Comparison of ENCODE assay signal across 2 cellular contexts in the genomic region with DNA sequence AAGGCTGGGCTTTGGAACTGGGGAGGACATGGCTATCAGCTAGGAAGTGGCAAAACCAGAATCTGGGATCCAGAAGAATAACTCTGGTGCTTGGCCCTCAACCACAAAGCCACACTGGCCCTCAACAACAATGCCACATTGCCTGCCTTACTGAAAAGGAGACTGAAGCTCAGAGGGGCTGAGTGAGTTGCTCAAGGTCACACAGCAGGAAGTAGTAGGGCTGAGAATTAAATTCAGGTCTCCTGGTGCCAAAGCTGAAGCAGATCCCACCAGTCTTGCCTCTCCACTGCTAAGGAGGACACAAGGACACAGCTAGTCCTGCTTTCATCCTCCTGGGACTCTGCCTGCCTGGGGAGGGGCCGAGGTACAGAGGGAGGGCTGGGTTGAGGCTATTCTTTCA.
TF ChIP-seq lines count a peak whose summit lies in the region.

No MANE protein-coding gene starts in this region.

TF ChIP-seq in K562, 482 proteins besides CTCF, POLR2A, EP300 and RAD21:
- no peak for TF ChIP-seq TAF9B (IDR thresholded peaks at IDR 0.05; ENCODE audit: partially characterized antibody)
- TF ChIP-seq, protein P1, sequence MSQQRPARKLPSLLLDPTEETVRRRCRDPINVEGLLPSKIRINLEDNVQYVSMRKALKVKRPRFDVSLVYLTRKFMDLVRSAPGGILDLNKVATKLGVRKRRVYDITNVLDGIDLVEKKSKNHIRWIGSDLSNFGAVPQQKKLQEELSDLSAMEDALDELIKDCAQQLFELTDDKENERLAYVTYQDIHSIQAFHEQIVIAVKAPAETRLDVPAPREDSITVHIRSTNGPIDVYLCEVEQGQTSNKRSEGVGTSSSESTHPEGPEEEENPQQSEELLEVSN (IDR thresholded peaks at IDR 0.05; ENCODE audit: borderline replicate concordance in 1 of 2, extremely low read depth in 1 of 2, insufficient read depth in 1 of 2, insufficient read length in 1 of 2, low read depth in 1 of 2, low read length in 1 of 2, poor library complexity in 1 of 2, severe bottlenecking in 1 of 2): no peak
- TF ChIP-seq ZNF408 (CRISPR knock-in tag; IDR thresholded peaks at IDR 0.05; ENCODE audit: low read depth): no peak
- no peak for TF ChIP-seq ZC3H8 (IDR thresholded peaks at IDR 0.05)
- TF ChIP-seq RBM25 (IDR thresholded peaks at IDR 0.05; ENCODE audit: low read depth, low read length, severe bottlenecking): peak; percentile 26
- no peak for TF ChIP-seq SPI1 (IDR thresholded peaks at IDR 0.05; ENCODE audit: borderline replicate concordance, low read depth, low read length)
- no peak for TF ChIP-seq RBBP5 (IDR thresholded peaks at IDR 0.05; ENCODE audit: borderline replicate concordance, insufficient read depth, low read length, poor library complexity, severe bottlenecking)
- TF ChIP-seq TAL1 (IDR thresholded peaks at IDR 0.05): no peak
- TF ChIP-seq, protein P2, sequence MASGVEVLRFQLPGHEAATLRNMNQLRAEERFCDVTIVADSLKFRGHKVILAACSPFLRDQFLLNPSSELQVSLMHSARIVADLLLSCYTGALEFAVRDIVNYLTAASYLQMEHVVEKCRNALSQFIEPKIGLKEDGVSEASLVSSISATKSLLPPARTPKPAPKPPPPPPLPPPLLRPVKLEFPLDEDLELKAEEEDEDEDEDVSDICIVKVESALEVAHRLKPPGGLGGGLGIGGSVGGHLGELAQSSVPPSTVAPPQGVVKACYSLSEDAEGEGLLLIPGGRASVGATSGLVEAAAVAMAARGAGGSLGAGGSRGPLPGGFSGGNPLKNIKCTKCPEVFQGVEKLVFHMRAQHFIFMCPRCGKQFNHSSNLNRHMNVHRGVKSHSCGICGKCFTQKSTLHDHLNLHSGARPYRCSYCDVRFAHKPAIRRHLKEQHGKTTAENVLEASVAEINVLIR (CRISPR knock-in tag; IDR thresholded peaks at IDR 0.05): no peak
- no peak for TF ChIP-seq L3MBTL2 (IDR thresholded peaks at IDR 0.05)
- no peak for TF ChIP-seq PTTG1 (tag; IDR thresholded peaks at IDR 0.05; ENCODE audit: low read depth)
- TF ChIP-seq ZFP36 (IDR thresholded peaks at IDR 0.05; ENCODE audit: low read depth, low read length, partially characterized antibody): peak; percentile 42
- TF ChIP-seq POLR2H (tag; IDR thresholded peaks at IDR 0.05; ENCODE audit: low read depth): no peak
- TF ChIP-seq, protein P3, sequence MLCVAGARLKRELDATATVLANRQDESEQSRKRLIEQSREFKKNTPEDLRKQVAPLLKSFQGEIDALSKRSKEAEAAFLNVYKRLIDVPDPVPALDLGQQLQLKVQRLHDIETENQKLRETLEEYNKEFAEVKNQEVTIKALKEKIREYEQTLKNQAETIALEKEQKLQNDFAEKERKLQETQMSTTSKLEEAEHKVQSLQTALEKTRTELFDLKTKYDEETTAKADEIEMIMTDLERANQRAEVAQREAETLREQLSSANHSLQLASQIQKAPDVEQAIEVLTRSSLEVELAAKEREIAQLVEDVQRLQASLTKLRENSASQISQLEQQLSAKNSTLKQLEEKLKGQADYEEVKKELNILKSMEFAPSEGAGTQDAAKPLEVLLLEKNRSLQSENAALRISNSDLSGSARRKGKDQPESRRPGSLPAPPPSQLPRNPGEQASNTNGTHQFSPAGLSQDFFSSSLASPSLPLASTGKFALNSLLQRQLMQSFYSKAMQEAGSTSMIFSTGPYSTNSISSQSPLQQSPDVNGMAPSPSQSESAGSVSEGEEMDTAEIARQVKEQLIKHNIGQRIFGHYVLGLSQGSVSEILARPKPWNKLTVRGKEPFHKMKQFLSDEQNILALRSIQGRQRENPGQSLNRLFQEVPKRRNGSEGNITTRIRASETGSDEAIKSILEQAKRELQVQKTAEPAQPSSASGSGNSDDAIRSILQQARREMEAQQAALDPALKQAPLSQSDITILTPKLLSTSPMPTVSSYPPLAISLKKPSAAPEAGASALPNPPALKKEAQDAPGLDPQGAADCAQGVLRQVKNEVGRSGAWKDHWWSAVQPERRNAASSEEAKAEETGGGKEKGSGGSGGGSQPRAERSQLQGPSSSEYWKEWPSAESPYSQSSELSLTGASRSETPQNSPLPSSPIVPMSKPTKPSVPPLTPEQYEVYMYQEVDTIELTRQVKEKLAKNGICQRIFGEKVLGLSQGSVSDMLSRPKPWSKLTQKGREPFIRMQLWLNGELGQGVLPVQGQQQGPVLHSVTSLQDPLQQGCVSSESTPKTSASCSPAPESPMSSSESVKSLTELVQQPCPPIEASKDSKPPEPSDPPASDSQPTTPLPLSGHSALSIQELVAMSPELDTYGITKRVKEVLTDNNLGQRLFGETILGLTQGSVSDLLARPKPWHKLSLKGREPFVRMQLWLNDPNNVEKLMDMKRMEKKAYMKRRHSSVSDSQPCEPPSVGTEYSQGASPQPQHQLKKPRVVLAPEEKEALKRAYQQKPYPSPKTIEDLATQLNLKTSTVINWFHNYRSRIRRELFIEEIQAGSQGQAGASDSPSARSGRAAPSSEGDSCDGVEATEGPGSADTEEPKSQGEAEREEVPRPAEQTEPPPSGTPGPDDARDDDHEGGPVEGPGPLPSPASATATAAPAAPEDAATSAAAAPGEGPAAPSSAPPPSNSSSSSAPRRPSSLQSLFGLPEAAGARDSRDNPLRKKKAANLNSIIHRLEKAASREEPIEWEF (CRISPR knock-in tag; IDR thresholded peaks at IDR 0.05): no peak
- TF ChIP-seq, protein P4, sequence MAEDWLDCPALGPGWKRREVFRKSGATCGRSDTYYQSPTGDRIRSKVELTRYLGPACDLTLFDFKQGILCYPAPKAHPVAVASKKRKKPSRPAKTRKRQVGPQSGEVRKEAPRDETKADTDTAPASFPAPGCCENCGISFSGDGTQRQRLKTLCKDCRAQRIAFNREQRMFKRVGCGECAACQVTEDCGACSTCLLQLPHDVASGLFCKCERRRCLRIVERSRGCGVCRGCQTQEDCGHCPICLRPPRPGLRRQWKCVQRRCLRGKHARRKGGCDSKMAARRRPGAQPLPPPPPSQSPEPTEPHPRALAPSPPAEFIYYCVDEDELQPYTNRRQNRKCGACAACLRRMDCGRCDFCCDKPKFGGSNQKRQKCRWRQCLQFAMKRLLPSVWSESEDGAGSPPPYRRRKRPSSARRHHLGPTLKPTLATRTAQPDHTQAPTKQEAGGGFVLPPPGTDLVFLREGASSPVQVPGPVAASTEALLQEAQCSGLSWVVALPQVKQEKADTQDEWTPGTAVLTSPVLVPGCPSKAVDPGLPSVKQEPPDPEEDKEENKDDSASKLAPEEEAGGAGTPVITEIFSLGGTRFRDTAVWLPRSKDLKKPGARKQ (CRISPR knock-in tag; IDR thresholded peaks at IDR 0.05): no peak

TF ChIP-seq in H1, 55 proteins besides CTCF, POLR2A, EP300 and RAD21:
- peak; percentile 73; the same call in 1 of the 2 replicates for TF ChIP-seq KDM1A (IDR thresholded peaks at IDR 0.05; ENCODE audit: borderline replicate concordance, low read length)
- TF ChIP-seq FOSL1 (IDR thresholded peaks at IDR 0.05; ENCODE audit: insufficient read depth, low read depth, low read length): no peak
